Comparison of ENCODE assay signal across 8 cellular contexts in genomic region chr10:18400201-18400910, GRCh38.
A peak's percentile ranks its signal among the peaks of the same experiment; 100 is the strongest.
DNase-seq lines count a peak whose midpoint lies in the region; ATAC-seq and TF ChIP-seq lines count a peak whose summit lies in the region.

No MANE protein-coding gene starts in this region.

- CTCF ChIA-PET in PC-9 (lab: Charles Lee) = no interaction called here

- H3K4me1 ChIP-seq in PC-9 (replicated peaks; ENCODE audit: insufficient read depth) = no peaks in the 10 kb centered on the region

- H3K27ac ChIP-seq in PC-9 = no peak overlapping the region

- no peak overlapping the region for H3K4me3 ChIP-seq in PC-9

- H3K27ac Mint-ChIP-seq in glutamatergic neuron (ENCODE audit: unreplicated experiment) = peak overlapping the region; percentile 90
- no peak overlapping the region for H3K27ac Mint-ChIP-seq in stimulated activated memory B cell treated with anti-CD40 and anti-IgM and Interleukin-4, amounts not matched to agents 10 μg/mL and 1 μg/mL and 100 μg/mL, for 72 hours

- H3K27me3 Mint-ChIP-seq in glutamatergic neuron (ENCODE audit: unreplicated experiment) = peaks cover 3% of the 10 kb centered on the region
- no peaks in the 10 kb centered on the region for H3K27me3 Mint-ChIP-seq in stimulated activated memory B cell treated with anti-CD40 and anti-IgM and Interleukin-4, amounts not matched to agents 10 μg/mL and 1 μg/mL and 100 μg/mL, for 72 hours

- no peaks in the 10 kb centered on the region for H3K9me3 ChIP-seq in PC-9 (ENCODE audit: insufficient read depth, low read depth)

- H2AFZ ChIP-seq in PC-9 = no peak overlapping the region

- DNase-seq in DMS79 treated with DMSO at 0.1 percent for 48 hours (lab: John Stamatoyannopoulos, UW) (peak; percentile 16), DMS79 (lab: John Stamatoyannopoulos, UW) (no peak), PC-9 (no peak), glutamatergic neuron (peak; percentile 62)

- peak; percentile 34 for ATAC-seq in HG02623 (IDR thresholded peaks at IDR 0.05; ENCODE audit: unreplicated experiment)
- ATAC-seq in stimulated activated memory B cell treated with anti-CD40 and anti-IgM and Interleukin-4, amounts not matched to agents 10 μg/mL and 1 μg/mL and 100 μg/mL, for 72 hours = peak; percentile 37
- no peak for ATAC-seq in GM18505 (IDR thresholded peaks at IDR 0.05; ENCODE audit: unreplicated experiment)
- ATAC-seq in GM19455 (IDR thresholded peaks at IDR 0.05; ENCODE audit: unreplicated experiment) = no peak

- peaks cover 3% of the 10 kb centered on the region; the same call in 1 of the 2 replicates for H3K27me3 ChIP-seq in PC-9 (ENCODE audit: insufficient read depth, low read depth)

- no peaks in the 10 kb centered on the region for H3K36me3 Mint-ChIP-seq in glutamatergic neuron (ENCODE audit: unreplicated experiment)
- H3K36me3 Mint-ChIP-seq in stimulated activated memory B cell treated with anti-CD40 and anti-IgM and Interleukin-4, amounts not matched to agents 10 μg/mL and 1 μg/mL and 100 μg/mL, for 72 hours = no peaks in the 10 kb centered on the region

- H3K9me2 ChIP-seq in PC-9 (ENCODE audit: insufficient read depth) = no peaks in the 10 kb centered on the region

- peaks cover 28% of the 10 kb centered on the region for H3K4me1 Mint-ChIP-seq in glutamatergic neuron (ENCODE audit: low read depth, unreplicated experiment)
- peaks cover 11% of the 10 kb centered on the region for H3K4me1 Mint-ChIP-seq in stimulated activated memory B cell treated with anti-CD40 and anti-IgM and Interleukin-4, amounts not matched to agents 10 μg/mL and 1 μg/mL and 100 μg/mL, for 72 hours

- TF ChIP-seq POLR2A in GM18505 (IDR thresholded peaks at IDR 0.05; ENCODE audit: borderline replicate concordance, extremely low read depth, insufficient read depth, insufficient read length) = no peak

- H3F3A ChIP-seq in PC-9 (ENCODE audit: insufficient read depth, low read depth) = no peaks in the 10 kb centered on the region

- H3K36me3 ChIP-seq in PC-9 (ENCODE audit: low read depth) = no peaks in the 10 kb centered on the region

- no peaks in the 10 kb centered on the region for H4K20me1 ChIP-seq in PC-9 (ENCODE audit: insufficient read depth)

- peak overlapping the region; percentile 91 for H3K4me3 Mint-ChIP-seq in glutamatergic neuron (ENCODE audit: unreplicated experiment)
- H3K4me3 Mint-ChIP-seq in stimulated activated memory B cell treated with anti-CD40 and anti-IgM and Interleukin-4, amounts not matched to agents 10 μg/mL and 1 μg/mL and 100 μg/mL, for 72 hours = no peak overlapping the region

- peaks cover 7% of the 10 kb centered on the region for H3K9me3 Mint-ChIP-seq in glutamatergic neuron (ENCODE audit: unreplicated experiment)
- no peaks in the 10 kb centered on the region for H3K9me3 Mint-ChIP-seq in stimulated activated memory B cell treated with anti-CD40 and anti-IgM and Interleukin-4, amounts not matched to agents 10 μg/mL and 1 μg/mL and 100 μg/mL, for 72 hours

- POLR2A ChIA-PET in PC-9 (lab: Charles Lee; ENCODE audit: unreplicated experiment) = interaction anchor here (0.5 kb wide), 1 partner anchor 17 kb away, joined by 4 read pairs; no protein-coding TSS in a partner anchor

- intact Hi-C loops in PC-9 (cut with micrococcal nuclease; ENCODE audit: unreplicated experiment) = no loop called here

- TF ChIP-seq CTCF in PC-9 (conservative IDR thresholded peaks at IDR 0.05) (no peak), glutamatergic neuron (IDR thresholded peaks at IDR 0.05; ENCODE audit: partially characterized antibody, unreplicated experiment) (no peak)

- peak overlapping the region; percentile 2; the same call in 1 of the 2 replicates for H3K4me2 ChIP-seq in PC-9

- no peaks in the 10 kb centered on the region for H3K79me2 ChIP-seq in PC-9 (ENCODE audit: low read depth)

- BruUV-seq in PC-9 (replicated peaks; lab: Mats Ljungman, UMichigan) = no TSS peak

Comparison
In these comparisons a context has a peak if more than half of its experiments do, and no peak if none do; other contexts are left out.
1. DNase-seq: peak in DMS79 treated with DMSO at 0.1 percent for 48 hours (single experiment) and glutamatergic neuron (single experiment); none in DMS79 (single experiment) and PC-9 (0 of 2).
2. ATAC-seq: peak in HG02623 (single experiment) and stimulated activated memory B cell treated with anti-CD40 and anti-IgM and Interleukin-4, amounts not matched to agents 10 μg/mL and 1 μg/mL and 100 μg/mL, for 72 hours (single experiment); none in GM18505 (single experiment) and GM19455 (single experiment).